1 cellular context compared by ENCODE assay signal in the genomic region with DNA sequence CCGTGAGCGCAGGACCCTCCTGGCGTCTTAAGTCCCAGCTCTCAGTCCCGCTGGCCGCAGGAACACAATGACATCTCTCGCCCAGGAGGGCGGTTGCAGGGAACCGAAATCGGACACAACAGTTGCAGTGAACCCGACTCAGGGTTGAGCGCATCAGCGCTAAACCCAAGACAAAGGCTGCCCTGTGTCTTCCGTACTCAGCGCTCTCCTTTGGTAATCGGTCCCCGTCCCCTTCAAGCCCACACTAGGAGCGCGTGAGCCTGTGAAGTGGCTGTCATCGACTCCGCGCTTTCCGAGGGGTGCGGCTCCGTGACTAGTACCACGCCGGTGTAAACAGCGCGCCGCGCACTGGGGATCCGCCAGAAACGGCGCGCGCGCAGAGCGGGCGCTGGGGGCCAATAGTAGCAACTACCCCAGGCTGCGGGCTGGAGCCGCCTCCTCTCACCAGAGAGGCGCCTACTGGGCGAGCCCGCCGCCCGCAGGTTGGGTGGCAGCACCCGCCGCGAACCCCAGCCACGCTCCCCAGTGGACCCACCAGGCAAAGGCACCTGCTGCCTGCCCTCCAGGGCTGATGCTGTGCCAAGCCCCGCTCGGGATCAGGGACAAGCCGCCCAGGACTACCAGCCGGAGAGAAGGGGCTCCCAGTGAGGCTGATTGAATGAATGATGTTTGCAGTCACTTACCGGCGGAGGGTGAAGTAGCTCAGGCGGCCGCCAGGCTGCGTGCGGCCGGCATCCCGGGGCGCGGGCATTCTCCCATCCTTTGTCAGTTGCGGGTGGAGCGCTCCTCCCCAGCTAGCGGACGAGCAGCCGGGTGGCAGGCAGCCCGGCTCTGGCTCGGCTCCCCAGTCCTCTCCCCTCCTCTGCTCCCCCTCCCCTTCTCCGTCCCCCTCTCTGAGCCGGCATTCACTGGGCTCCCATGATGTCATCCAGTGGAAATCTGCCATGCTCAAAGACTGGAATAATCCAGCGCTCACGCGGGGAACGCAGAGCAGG.
TF ChIP-seq lines count a peak whose summit lies in the region.

No MANE protein-coding gene starts in this region.

TF ChIP-seq in GM23338, 12 proteins besides CTCF, POLR2A, EP300 and RAD21 (continued from another document):
- TF ChIP-seq, protein P1, sequence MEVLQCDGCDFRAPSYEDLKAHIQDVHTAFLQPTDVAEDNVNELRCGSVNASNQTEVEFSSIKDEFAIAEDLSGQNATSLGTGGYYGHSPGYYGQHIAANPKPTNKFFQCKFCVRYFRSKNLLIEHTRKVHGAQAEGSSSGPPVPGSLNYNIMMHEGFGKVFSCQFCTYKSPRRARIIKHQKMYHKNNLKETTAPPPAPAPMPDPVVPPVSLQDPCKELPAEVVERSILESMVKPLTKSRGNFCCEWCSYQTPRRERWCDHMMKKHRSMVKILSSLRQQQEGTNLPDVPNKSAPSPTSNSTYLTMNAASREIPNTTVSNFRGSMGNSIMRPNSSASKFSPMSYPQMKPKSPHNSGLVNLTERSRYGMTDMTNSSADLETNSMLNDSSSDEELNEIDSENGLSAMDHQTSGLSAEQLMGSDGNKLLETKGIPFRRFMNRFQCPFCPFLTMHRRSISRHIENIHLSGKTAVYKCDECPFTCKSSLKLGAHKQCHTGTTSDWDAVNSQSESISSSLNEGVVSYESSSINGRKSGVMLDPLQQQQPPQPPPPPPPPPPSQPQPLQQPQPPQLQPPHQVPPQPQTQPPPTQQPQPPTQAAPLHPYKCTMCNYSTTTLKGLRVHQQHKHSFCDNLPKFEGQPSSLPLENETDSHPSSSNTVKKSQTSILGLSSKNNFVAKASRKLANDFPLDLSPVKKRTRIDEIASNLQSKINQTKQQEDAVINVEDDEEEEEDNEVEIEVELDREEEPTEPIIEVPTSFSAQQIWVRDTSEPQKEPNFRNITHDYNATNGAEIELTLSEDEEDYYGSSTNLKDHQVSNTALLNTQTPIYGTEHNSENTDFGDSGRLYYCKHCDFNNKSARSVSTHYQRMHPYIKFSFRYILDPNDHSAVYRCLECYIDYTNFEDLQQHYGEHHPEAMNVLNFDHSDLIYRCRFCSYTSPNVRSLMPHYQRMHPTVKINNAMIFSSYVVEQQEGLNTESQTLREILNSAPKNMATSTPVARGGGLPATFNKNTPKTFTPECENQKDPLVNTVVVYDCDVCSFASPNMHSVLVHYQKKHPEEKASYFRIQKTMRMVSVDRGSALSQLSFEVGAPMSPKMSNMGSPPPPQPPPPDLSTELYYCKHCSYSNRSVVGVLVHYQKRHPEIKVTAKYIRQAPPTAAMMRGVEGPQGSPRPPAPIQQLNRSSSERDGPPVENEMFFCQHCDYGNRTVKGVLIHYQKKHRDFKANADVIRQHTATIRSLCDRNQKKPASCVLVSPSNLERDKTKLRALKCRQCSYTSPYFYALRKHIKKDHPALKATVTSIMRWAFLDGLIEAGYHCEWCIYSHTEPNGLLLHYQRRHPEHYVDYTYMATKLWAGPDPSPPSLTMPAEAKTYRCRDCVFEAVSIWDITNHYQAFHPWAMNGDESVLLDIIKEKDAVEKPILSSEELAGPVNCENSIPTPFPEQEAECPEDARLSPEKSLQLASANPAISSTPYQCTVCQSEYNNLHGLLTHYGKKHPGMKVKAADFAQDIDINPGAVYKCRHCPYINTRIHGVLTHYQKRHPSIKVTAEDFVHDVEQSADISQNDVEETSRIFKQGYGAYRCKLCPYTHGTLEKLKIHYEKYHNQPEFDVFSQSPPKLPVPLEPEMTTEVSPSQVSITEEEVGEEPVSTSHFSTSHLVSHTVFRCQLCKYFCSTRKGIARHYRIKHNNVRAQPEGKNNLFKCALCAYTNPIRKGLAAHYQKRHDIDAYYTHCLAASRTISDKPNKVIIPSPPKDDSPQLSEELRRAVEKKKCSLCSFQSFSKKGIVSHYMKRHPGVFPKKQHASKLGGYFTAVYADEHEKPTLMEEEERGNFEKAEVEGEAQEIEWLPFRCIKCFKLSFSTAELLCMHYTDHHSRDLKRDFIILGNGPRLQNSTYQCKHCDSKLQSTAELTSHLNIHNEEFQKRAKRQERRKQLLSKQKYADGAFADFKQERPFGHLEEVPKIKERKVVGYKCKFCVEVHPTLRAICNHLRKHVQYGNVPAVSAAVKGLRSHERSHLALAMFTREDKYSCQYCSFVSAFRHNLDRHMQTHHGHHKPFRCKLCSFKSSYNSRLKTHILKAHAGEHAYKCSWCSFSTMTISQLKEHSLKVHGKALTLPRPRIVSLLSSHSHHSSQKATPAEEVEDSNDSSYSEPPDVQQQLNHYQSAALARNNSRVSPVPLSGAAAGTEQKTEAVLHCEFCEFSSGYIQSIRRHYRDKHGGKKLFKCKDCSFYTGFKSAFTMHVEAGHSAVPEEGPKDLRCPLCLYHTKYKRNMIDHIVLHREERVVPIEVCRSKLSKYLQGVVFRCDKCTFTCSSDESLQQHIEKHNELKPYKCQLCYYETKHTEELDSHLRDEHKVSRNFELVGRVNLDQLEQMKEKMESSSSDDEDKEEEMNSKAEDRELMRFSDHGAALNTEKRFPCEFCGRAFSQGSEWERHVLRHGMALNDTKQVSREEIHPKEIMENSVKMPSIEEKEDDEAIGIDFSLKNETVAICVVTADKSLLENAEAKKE (CRISPR knock-in tag; IDR thresholded peaks at IDR 0.05), result no peak
- TF ChIP-seq STAT1 (IDR thresholded peaks at IDR 0.05; ENCODE audit: unreplicated experiment) (no peak), CREB1 (CRISPR knock-in tag; IDR thresholded peaks at IDR 0.05; ENCODE audit: low read depth) (0 out of 2 replicates have a peak, but pooled peaks have one; percentile 23), ZNF114 (CRISPR knock-in tag; IDR thresholded peaks at IDR 0.05) (no peak), NANOG (IDR thresholded peaks at IDR 0.05; ENCODE audit: borderline replicate concordance) (no peak), EZH2phosphoT487 (IDR thresholded peaks at IDR 0.05; ENCODE audit: unreplicated experiment) (no peak)
- TF ChIP-seq, protein P2, sequence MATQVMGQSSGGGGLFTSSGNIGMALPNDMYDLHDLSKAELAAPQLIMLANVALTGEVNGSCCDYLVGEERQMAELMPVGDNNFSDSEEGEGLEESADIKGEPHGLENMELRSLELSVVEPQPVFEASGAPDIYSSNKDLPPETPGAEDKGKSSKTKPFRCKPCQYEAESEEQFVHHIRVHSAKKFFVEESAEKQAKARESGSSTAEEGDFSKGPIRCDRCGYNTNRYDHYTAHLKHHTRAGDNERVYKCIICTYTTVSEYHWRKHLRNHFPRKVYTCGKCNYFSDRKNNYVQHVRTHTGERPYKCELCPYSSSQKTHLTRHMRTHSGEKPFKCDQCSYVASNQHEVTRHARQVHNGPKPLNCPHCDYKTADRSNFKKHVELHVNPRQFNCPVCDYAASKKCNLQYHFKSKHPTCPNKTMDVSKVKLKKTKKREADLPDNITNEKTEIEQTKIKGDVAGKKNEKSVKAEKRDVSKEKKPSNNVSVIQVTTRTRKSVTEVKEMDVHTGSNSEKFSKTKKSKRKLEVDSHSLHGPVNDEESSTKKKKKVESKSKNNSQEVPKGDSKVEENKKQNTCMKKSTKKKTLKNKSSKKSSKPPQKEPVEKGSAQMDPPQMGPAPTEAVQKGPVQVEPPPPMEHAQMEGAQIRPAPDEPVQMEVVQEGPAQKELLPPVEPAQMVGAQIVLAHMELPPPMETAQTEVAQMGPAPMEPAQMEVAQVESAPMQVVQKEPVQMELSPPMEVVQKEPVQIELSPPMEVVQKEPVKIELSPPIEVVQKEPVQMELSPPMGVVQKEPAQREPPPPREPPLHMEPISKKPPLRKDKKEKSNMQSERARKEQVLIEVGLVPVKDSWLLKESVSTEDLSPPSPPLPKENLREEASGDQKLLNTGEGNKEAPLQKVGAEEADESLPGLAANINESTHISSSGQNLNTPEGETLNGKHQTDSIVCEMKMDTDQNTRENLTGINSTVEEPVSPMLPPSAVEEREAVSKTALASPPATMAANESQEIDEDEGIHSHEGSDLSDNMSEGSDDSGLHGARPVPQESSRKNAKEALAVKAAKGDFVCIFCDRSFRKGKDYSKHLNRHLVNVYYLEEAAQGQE (IDR thresholded peaks at IDR 0.05; ENCODE audit: unreplicated experiment), result no peak
